In the genomic region with DNA sequence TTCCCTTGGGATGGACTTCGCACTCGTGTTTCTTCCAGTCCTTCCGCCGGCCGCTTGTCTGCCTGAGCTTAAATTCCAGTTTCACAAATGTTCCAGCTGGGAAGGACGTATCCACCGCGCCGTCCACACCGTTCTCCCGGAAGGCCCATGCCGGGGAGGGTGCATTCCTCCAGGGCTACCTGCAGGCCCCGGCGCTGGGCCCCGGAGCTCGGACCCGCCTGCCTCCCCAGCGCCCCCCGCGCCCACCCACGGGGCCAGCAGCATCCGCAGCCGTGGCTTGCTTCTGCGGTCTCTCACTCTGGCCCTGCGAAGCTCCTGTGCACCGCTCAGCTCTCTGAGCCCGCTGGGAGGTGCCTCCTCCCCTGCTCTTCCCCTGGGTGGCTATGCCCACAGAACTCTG, we compare ENCODE assay signal across 6 cellular contexts.
"Had no signal": no experiment of that assay in that cellular context is flagged by ENCODE, and none has a peak within 500 bp of the region (broad histone marks: within the 10 kb centered on the region; RNA-seq: fewer than 3 reads in every experiment).

No MANE protein-coding gene starts in this region.

- H3K4me3 ChIP-seq: GM23248 had no signal

- DNase-seq: GM23248, GOT3, H9, HCEC 1CT, IMR-90 had no signal

- H3K27ac Mint-ChIP-seq: H9 had no signal

- H3K4me1 Mint-ChIP-seq: H9 had no signal

- H3K27ac ChIP-seq: GM23248 had no signal

- FAIRE-seq: HTR-8/SVneo had no signal

- H3K4me3 Mint-ChIP-seq: H9 had no signal
